ENCODE assay signal across 21 cellular contexts in the genomic region with DNA sequence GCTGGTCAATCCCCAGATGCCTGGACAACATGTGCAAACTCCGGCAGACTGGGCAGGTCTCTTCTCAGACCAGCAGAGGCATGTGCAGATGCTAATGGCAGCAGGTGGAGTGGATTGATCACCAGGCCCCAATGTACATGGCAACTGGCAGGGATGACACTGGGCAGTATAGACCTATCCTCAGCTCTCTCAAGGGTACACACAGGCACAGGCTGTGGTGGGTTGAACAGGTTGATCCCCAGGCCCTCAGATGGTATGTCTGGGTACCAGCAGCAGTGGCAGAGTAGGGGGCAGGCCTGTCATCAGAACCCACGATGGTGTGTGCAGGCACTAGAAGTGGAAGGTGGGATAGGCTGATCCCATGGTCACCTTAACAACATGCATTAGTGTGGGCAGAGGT.
"Had no signal": no experiment of that assay in that cellular context is flagged by ENCODE, and none has a peak within 500 bp of the region (broad histone marks: within the 10 kb centered on the region; RNA-seq: fewer than 3 reads in every experiment).

No MANE protein-coding gene starts in this region.

- H3K4me3 Mint-ChIP-seq: activated B cell treated with CpG ODN at 0.5 μM for 24 hours; activated naive CD4-positive, alpha-beta T cell treated with anti-CD3 and anti-CD28 coated beads, Interleukin-2, amount 50 U/mL, for 24 hours; memory B cell; neural crest cell had no signal

- H3K4me2 ChIP-seq: hepatocyte had no signal

- DNase-seq: activated B cell treated with CpG ODN at 0.5 μM for 24 hours; activated CD4-positive, alpha-beta T cell treated with anti-CD3 and anti-CD28 coated beads for 48 hours; activated CD8-positive, alpha-beta memory T cell treated with anti-CD3 and anti-CD28 coated beads for 24 hours; activated CD8-positive, alpha-beta memory T cell treated with anti-CD3 and anti-CD28 coated beads, Interleukin-2, amount 50 U/mL, for 48 hours; activated effector memory CD4-positive, alpha-beta T cell treated with anti-CD3 and anti-CD28 coated beads, Interleukin-2, amount 50 U/mL, for 16 hours; activated T-cell treated with anti-CD3 and anti-CD28 coated beads, Interleukin-2, amount 50 U/mL, for 48 hours; adrenal gland; dorsolateral prefrontal cortex; foreskin keratinocyte; mucosa of descending colon; naive B cell; stimulated activated CD4-positive, alpha-beta T cell treated with anti-CD3 and anti-CD28 coated beads, Interleukin-2, amount 100 ng/mL, for 24 hours; T-helper 9 cell had no signal

- H3K27ac ChIP-seq: adrenal gland, cardiac muscle cell, dorsolateral prefrontal cortex, epithelial cell of prostate, foreskin keratinocyte, hepatocyte, thoracic aorta had no signal

- H3K27ac Mint-ChIP-seq: progenitor cell of endocrine pancreas had no signal

- H3K79me2 ChIP-seq: hepatocyte had no signal

- H3K27me3 ChIP-seq: adrenal gland, cardiac muscle cell, dorsolateral prefrontal cortex, foreskin keratinocyte, hepatocyte had no signal

- H3K4me3 ChIP-seq: adrenal gland, cardiac muscle cell, dorsolateral prefrontal cortex, hepatocyte, mucosa of descending colon, thoracic aorta had no signal

- H3K36me3 ChIP-seq: cardiac muscle cell had no signal

- H3K4me1 Mint-ChIP-seq: neural crest cell had no signal

- H3K4me1 ChIP-seq: adrenal gland, foreskin keratinocyte had no signal

- H2AFZ ChIP-seq: hepatocyte had no signal
